ENCODE assay signal across 26 cellular contexts in the genomic region with DNA sequence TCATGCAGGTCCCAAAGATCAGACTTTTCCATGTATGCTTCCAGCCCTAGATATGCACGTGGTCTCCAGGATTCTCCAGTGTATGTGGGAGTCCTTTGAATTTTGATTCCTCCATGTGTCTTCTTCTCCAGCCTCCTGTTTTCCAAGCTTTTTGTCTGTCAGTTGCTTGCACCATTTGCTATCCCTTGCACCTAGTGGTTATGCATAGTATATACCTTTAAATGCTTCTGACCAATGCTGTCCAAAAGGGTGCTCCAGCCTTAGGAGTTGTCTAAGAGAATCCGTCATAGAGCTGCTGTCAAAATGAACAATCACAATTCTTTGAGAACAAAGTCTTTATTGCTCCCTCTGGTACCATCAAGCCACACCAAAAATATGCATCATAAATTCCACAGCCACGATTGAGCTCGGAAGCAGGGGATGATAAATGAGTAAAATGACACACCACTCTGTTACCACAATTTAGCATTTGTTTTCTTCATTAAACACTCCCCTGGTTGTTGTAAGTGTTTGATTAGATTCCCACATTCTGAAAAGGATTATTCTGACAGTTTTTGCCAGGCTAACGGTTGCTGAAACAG.
A peak's percentile ranks its signal among the peaks of the same experiment; 100 is the strongest.
DNase-seq lines count a peak whose midpoint lies in the region; ATAC-seq and TF ChIP-seq lines count a peak whose summit lies in the region.
"Had no signal": no experiment of that assay in that cellular context is flagged by ENCODE, and none has a peak within 500 bp of the region (broad histone marks: within the 10 kb centered on the region; RNA-seq: fewer than 3 reads in every experiment).

No MANE protein-coding gene starts in this region.

- no peaks in the 10 kb centered on the region for H3K27me3 ChIP-seq in CD8-positive, alpha-beta memory T cell (ENCODE audit: insufficient read depth, low read length, poor library complexity, severe bottlenecking)
- H3K27me3 ChIP-seq: esophagus muscularis mucosa, upper lobe of left lung had no signal

- ATAC-seq in HG02870 (IDR thresholded peaks at IDR 0.05; ENCODE audit: unreplicated experiment): no peak
- ATAC-seq: left colon had no signal

- no peaks in the 10 kb centered on the region for H3K4me1 Mint-ChIP-seq in CD8-positive, alpha-beta memory T cell
- H3K4me1 Mint-ChIP-seq: activated CD4-positive, alpha-beta T cell treated with anti-CD3 and anti-CD28 coated beads, Interleukin-2, amount 10 ng/mL, durations not matched to agents 24 days and 14 days had no signal

- no peaks in the 10 kb centered on the region for H3K4me1 ChIP-seq in CD8-positive, alpha-beta memory T cell (ENCODE audit: insufficient read depth, low read length)
- H3K4me1 ChIP-seq: esophagus muscularis mucosa, upper lobe of left lung had no signal

- DNase-seq in NCI-H226 (peak; percentile 13), fibroblast of mammary gland (ENCODE audit: low read depth) (peak; percentile 56), stromal cell of bone marrow (ENCODE audit: low read depth) (peak; percentile 51), SK-N-DZ (ENCODE audit: low spot score) (no peak)
- DNase-seq in activated CD4-positive, alpha-beta T cell treated with anti-CD3 and anti-CD28 coated beads for 48 hours: no peak
- DNase-seq in CD8-positive, alpha-beta memory T cell: no peak
- DNase-seq: activated CD4-positive, alpha-beta T cell treated with anti-CD3 and anti-CD28 coated beads, Interleukin-2, amount 10 ng/mL, durations not matched to agents 24 days and 14 days; activated naive CD4-positive, alpha-beta T cell treated with Interleukin-2 at 50 U/mL for 16 hours; activated T-cell treated with anti-CD3 and anti-CD28 coated beads, Interleukin-2, amount 50 U/mL, for 48 hours; DMS53; KG1; left colon; mesendoderm; MV-4-11; NCI-H187; NCI-H2171 treated with DMSO at 0.1 percent for 48 hours; NCI-H526 treated with DMSO at 0.1 percent for 48 hours; nucleus accumbens; SK-N-SH; upper lobe of left lung had no signal

- no peaks in the 10 kb centered on the region for H3K36me3 ChIP-seq in CD8-positive, alpha-beta memory T cell (ENCODE audit: insufficient read depth, low read length)
- H3K36me3 ChIP-seq: esophagus muscularis mucosa, upper lobe of left lung had no signal

- H3K27ac ChIP-seq in CD8-positive, alpha-beta memory T cell (ENCODE audit: low read depth, low read length): no peak overlapping the region
- H3K27ac ChIP-seq: coronary artery, esophagus muscularis mucosa, RWPE1, skin epidermis, upper lobe of left lung had no signal

- no peak overlapping the region for H3K4me3 ChIP-seq in fibroblast of mammary gland (ENCODE audit: control insufficient read depth, low read depth, low read length)
- H3K4me3 ChIP-seq in CD8-positive, alpha-beta memory T cell (ENCODE audit: low read length): no peak overlapping the region
- H3K4me3 ChIP-seq: coronary artery, esophagus muscularis mucosa, skin epidermis, upper lobe of left lung had no signal

- no peaks in the 10 kb centered on the region for H3K9me3 ChIP-seq in CD8-positive, alpha-beta memory T cell (ENCODE audit: low read length)

- CTCF ChIA-PET in CD8-positive, alpha-beta memory T cell (lab: Charles Lee): interaction anchor here (1.0 kb wide), 1 partner anchor 108 kb away, joined by 3 read pairs; no protein-coding TSS in a partner anchor

- H3K4me3 Mint-ChIP-seq in CD8-positive, alpha-beta memory T cell: no peak overlapping the region
- H3K4me3 Mint-ChIP-seq: activated CD4-positive, alpha-beta T cell treated with anti-CD3 and anti-CD28 coated beads, Interleukin-2, amount 10 ng/mL, durations not matched to agents 24 days and 14 days had no signal

- peaks cover 8 to 31% of the 10 kb centered on the region in 2 donors for H3K27me3 Mint-ChIP-seq in CD8-positive, alpha-beta memory T cell

- H3K27ac Mint-ChIP-seq in CD8-positive, alpha-beta memory T cell: no peak overlapping the region
- H3K27ac Mint-ChIP-seq: activated CD4-positive, alpha-beta T cell treated with anti-CD3 and anti-CD28 coated beads, Interleukin-2, amount 10 ng/mL, durations not matched to agents 24 days and 14 days had no signal

- POLR2A ChIA-PET in CD8-positive, alpha-beta memory T cell (lab: Charles Lee): no interaction called here

- peaks cover 0 to 22% (median 0%) of the 10 kb centered on the region in 3 donors for H3K36me3 Mint-ChIP-seq in CD8-positive, alpha-beta memory T cell

- TF ChIP-seq CTCF in GM12872 (IDR thresholded peaks at IDR 0.05; ENCODE audit: insufficient read depth, low read depth, low read length) (0 out of 3 replicates have a peak, but pooled peaks have one; percentile 2), fibroblast of mammary gland (conservative IDR thresholded peaks at IDR 0.05; ENCODE audit: control insufficient read depth, insufficient read depth, low read depth, low read length) (no peak)

- peaks cover 22 to 24% (median 22%) of the 10 kb centered on the region in 5 donors for H3K9me3 Mint-ChIP-seq in CD8-positive, alpha-beta memory T cell

Comparison
In these comparisons a context has a peak if more than half of its experiments do, and no peak if none do; other contexts are left out.
1. DNase-seq: peak in NCI-H226 (single experiment), fibroblast of mammary gland (single experiment) and stromal cell of bone marrow (single experiment); none in SK-N-DZ (single experiment), activated CD4-positive, alpha-beta T cell treated with anti-CD3 and anti-CD28 coated beads for 48 hours (single experiment) and CD8-positive, alpha-beta memory T cell (0 of 5).